21 cellular contexts compared by ENCODE assay signal in genomic region chr21:42384184-42384583, GRCh38. TPM values are rescaled to one million over a fixed set of nuclear protein-coding genes. Genes with fewer than 3 reads are reported as not detected.
DNase-seq lines count a peak whose midpoint lies in the region; ATAC-seq and TF ChIP-seq lines count a peak whose summit lies in the region.
"Had no signal": no experiment of that assay in that cellular context is flagged by ENCODE, and none has a peak within 500 bp of the region (broad histone marks: within the 10 kb centered on the region; RNA-seq: fewer than 3 reads in every experiment).

No MANE protein-coding gene starts in this region.

- 56 to 85% (median 69%) methylated on average over 4 of the region's 4 CpGs for WGBS in spleen, 5 donors
- WGBS in right cardiac atrium: 48% methylated on average over 4 of the region's 4 CpGs

- TF ChIP-seq POLR2A in spleen (IDR thresholded peaks at IDR 0.05): no peak

- H3F3A ChIP-seq in Loucy (ENCODE audit: low read depth): no peaks in the 10 kb centered on the region

- H3K9me2 ChIP-seq in Loucy (replicated peaks; ENCODE audit: low read depth, low read length): no peaks in the 10 kb centered on the region
- H3K9me2 ChIP-seq: SK-N-SH had no signal

- intact Hi-C loops in spleen (cut with DNase I; ENCODE audit: low total_unique reads) (loop anchor here (10.0 kb wide), 1 partner anchor 61 kb away; no protein-coding TSS in a partner anchor), right cardiac atrium (cut with DNase I) (no loop called here)

- H3K9me3 Mint-ChIP-seq in T-helper 2 cell treated with Interferon-gamma antibody and Interleukin-4, amounts not matched to agents 5 μg/mL and 100 μg/mL, for 36 hours: peaks cover 20% of the 10 kb centered on the region

- no peak for DNase-seq in T-helper 2 cell treated with Interferon-gamma antibody and Interleukin-4, amounts not matched to agents 5 μg/mL and 100 μg/mL, for 36 hours (ENCODE audit: low spot score)
- no peak for DNase-seq in T-helper 2 cell
- no peak for DNase-seq in T-helper 17 cell
- DNase-seq in spleen: peak; percentile 28
- DNase-seq in NCI-H526 (lab: John Stamatoyannopoulos, UW): no peak
- DNase-seq in right cardiac atrium: no peak
- DNase-seq: activated naive CD8-positive, alpha-beta T cell treated with anti-CD3 and anti-CD28 coated beads, Interleukin-2, amount 10 ng/mL, durations not matched to agents 7 days and 5 days; activated T-cell treated with anti-CD3 and anti-CD28 coated beads, Interleukin-2, amount 50 U/mL, for 4 hours; CD8-positive, alpha-beta T cell; EL; esophagus squamous epithelium; natural killer cell; NCI-H526 treated with DMSO at 0.1 percent for 48 hours; SK-N-SH; stimulated activated naive CD8-positive, alpha-beta T cell treated with anti-CD3 and anti-CD28 coated beads, Interleukin-15, Interleukin-2, amounts not matched to agents 100 U/mL and 50 U/mL, for 24 hours had no signal

- H3K36me3 ChIP-seq in Loucy (ENCODE audit: insufficient read depth, low read length) (no peaks in the 10 kb centered on the region), spleen (no peaks in the 10 kb centered on the region)
- H3K36me3 ChIP-seq: esophagus squamous epithelium had no signal

- H3K4me1 Mint-ChIP-seq in T-helper 2 cell treated with Interferon-gamma antibody and Interleukin-4, amounts not matched to agents 5 μg/mL and 100 μg/mL, for 36 hours (ENCODE audit: low read depth): peaks cover 51% of the 10 kb centered on the region
- H3K4me1 Mint-ChIP-seq in T-helper 17 cell: peaks cover 25% of the 10 kb centered on the region

- H2AFZ ChIP-seq in Loucy (ENCODE audit: low read length): no peak overlapping the region

- H3K4me3 ChIP-seq in Loucy (ENCODE audit: low read length, poor library complexity, severe bottlenecking): no peak overlapping the region
- H3K4me3 ChIP-seq in spleen: no peak overlapping the region
- no peak overlapping the region for H3K4me3 ChIP-seq in right cardiac atrium (ENCODE audit: low read length)
- H3K4me3 ChIP-seq: esophagus squamous epithelium had no signal

- no peak overlapping the region for H3K4me2 ChIP-seq in Loucy (ENCODE audit: low read depth, low read length, poor library complexity, severe bottlenecking)
- H3K4me2 ChIP-seq: SK-N-SH had no signal

- H3K4me1 ChIP-seq in Loucy (ENCODE audit: insufficient read depth, low read length, poor library complexity, severe bottlenecking) (peaks cover 44% of the 10 kb centered on the region), spleen (peaks cover 0 to 51% (median 5%) of the 10 kb centered on the region in 6 donors), right cardiac atrium (ENCODE audit: control insufficient read depth, insufficient read depth, low read length) (no peaks in the 10 kb centered on the region)
- H3K4me1 ChIP-seq: esophagus squamous epithelium had no signal

- H3K27me3 Mint-ChIP-seq in T-helper 2 cell treated with Interferon-gamma antibody and Interleukin-4, amounts not matched to agents 5 μg/mL and 100 μg/mL, for 36 hours (ENCODE audit: low read depth): no peaks in the 10 kb centered on the region
- H3K27me3 Mint-ChIP-seq in T-helper 17 cell: no peaks in the 10 kb centered on the region
- H3K27me3 Mint-ChIP-seq: activated naive CD8-positive, alpha-beta T cell treated with anti-CD3 and anti-CD28 coated beads, Interleukin-2, amount 10 ng/mL, durations not matched to agents 7 days and 5 days had no signal

- no peaks in the 10 kb centered on the region for H3K79me2 ChIP-seq in Loucy (ENCODE audit: insufficient read depth, low read length)

- ATAC-seq in T-helper 17 cell (no peak), HG02571 (IDR thresholded peaks at IDR 0.05; ENCODE audit: unreplicated experiment) (no peak), right cardiac atrium (no peak)
- ATAC-seq: activated T-cell treated with anti-CD3 and anti-CD28 coated beads, Interleukin-2, amount 50 U/mL, for 4 hours; CD8-positive, alpha-beta T cell; natural killer cell; stimulated activated naive CD8-positive, alpha-beta T cell treated with anti-CD3 and anti-CD28 coated beads, Interleukin-15, Interleukin-2, amounts not matched to agents 100 U/mL and 50 U/mL, for 24 hours had no signal

- no peaks in the 10 kb centered on the region for H3K27me3 ChIP-seq in Loucy (ENCODE audit: insufficient read depth, low read length, poor library complexity, severe bottlenecking)
- H3K27me3 ChIP-seq in spleen (replicated peaks in 1 of 7): no peaks in the 10 kb centered on the region
- H3K27me3 ChIP-seq in right cardiac atrium (ENCODE audit: control insufficient read depth, insufficient read depth): no peaks in the 10 kb centered on the region

- no peaks in the 10 kb centered on the region for H4K20me1 ChIP-seq in Loucy (ENCODE audit: insufficient read depth, low read length, poor library complexity, severe bottlenecking)

- TF ChIP-seq CTCF in Loucy (conservative IDR thresholded peaks at IDR 0.05; ENCODE audit: low read length) (0 out of 2 replicates have a peak, but pooled peaks have one; percentile 10), spleen (IDR thresholded peaks at IDR 0.05 in 8 of 11, conservative IDR thresholded peaks at IDR 0.05 in 3 of 11) (no peak)

- H3K9ac ChIP-seq in Loucy (ENCODE audit: low read depth, low read length, poor library complexity, severe bottlenecking): no peak overlapping the region
- H3K9ac ChIP-seq: SK-N-SH had no signal

- no peak overlapping the region for H3K4me3 Mint-ChIP-seq in T-helper 2 cell treated with Interferon-gamma antibody and Interleukin-4, amounts not matched to agents 5 μg/mL and 100 μg/mL, for 36 hours
- no peak overlapping the region for H3K4me3 Mint-ChIP-seq in T-helper 17 cell
- H3K4me3 Mint-ChIP-seq: activated naive CD8-positive, alpha-beta T cell treated with anti-CD3 and anti-CD28 coated beads, Interleukin-2, amount 10 ng/mL, durations not matched to agents 7 days and 5 days; activated T-cell treated with anti-CD3 and anti-CD28 coated beads, Interleukin-2, amount 50 U/mL, for 4 hours; CD8-positive, alpha-beta T cell; natural killer cell had no signal

- H3K27ac ChIP-seq in spleen (peak overlapping the region in 2 of 8 donors; percentile 44 to 73), right cardiac atrium (ENCODE audit: low read length) (no peak overlapping the region)
- H3K27ac ChIP-seq: esophagus squamous epithelium, HL-60 had no signal

- H3K36me3 Mint-ChIP-seq in T-helper 2 cell treated with Interferon-gamma antibody and Interleukin-4, amounts not matched to agents 5 μg/mL and 100 μg/mL, for 36 hours (ENCODE audit: low read depth): peaks cover 26% of the 10 kb centered on the region
- H3K36me3 Mint-ChIP-seq in T-helper 17 cell (ENCODE audit: low read depth): peaks cover 6% of the 10 kb centered on the region

- H3K27ac Mint-ChIP-seq in T-helper 2 cell treated with Interferon-gamma antibody and Interleukin-4, amounts not matched to agents 5 μg/mL and 100 μg/mL, for 36 hours: peak overlapping the region; percentile 21
- H3K27ac Mint-ChIP-seq in T-helper 17 cell: peak overlapping the region; percentile 45
- H3K27ac Mint-ChIP-seq: activated naive CD8-positive, alpha-beta T cell treated with anti-CD3 and anti-CD28 coated beads, Interleukin-2, amount 10 ng/mL, durations not matched to agents 7 days and 5 days; natural killer cell had no signal

- H3K9me3 ChIP-seq in Loucy (ENCODE audit: insufficient read depth, low read depth, low read length) (peaks cover 14% of the 10 kb centered on the region; the same call in 1 of the 2 replicates), T-helper 17 cell (ENCODE audit: control insufficient read depth, low read length, poor library complexity, severe bottlenecking) (no peaks in the 10 kb centered on the region), spleen (peaks cover 3 to 22% (median 16%) of the 10 kb centered on the region in 8 donors), right cardiac atrium (ENCODE audit: control insufficient read depth, low read length) (peaks cover 2% of the 10 kb centered on the region)
- H3K9me3 ChIP-seq: esophagus squamous epithelium, SK-N-SH had no signal

RNA-seq across cellular contexts. Expression of gene TMPRSS3, which starts 11.7 kb away (rescaled TPM):
- total RNA-seq in T-helper 17 cell (1 to 10 TPM; 2.8 to 4.5 TPM), spleen (1 to 10 TPM in 2 of 7 donors, under 1 TPM in 4, not detected in 1; 0.51 to 6.0 (median 0.78) TPM), right cardiac atrium (not detected)
- polyA plus RNA-seq in spleen (under 1 TPM; 0.22 to 0.32 (median 0.24) TPM), right cardiac atrium (not detected)
- total RNA-seq: lung microvascular endothelial cell had no signal
- polyA plus RNA-seq: SK-N-SH had no signal

RNA-seq across cellular contexts. Expression of gene TFF1, which starts 17.8 kb away (rescaled TPM):
- not detected for total RNA-seq in T-helper 17 cell
- total RNA-seq in spleen: not detected
- not detected for polyA plus RNA-seq in spleen
- total RNA-seq in right cardiac atrium: not detected
- polyA plus RNA-seq in right cardiac atrium: not detected
- total RNA-seq: activated naive CD8-positive, alpha-beta T cell treated with anti-CD3 and anti-CD28 coated beads, Interleukin-2, amount 10 ng/mL, durations not matched to agents 7 days and 5 days; bronchial epithelial cell; CD8-positive, alpha-beta T cell; esophagus squamous epithelium; lung microvascular endothelial cell; natural killer cell had no signal
- polyA plus RNA-seq: SK-N-SH had no signal

RNA-seq across cellular contexts. Expression of gene UBASH3A, which starts 19.5 kb away (rescaled TPM):
- 10 to 100 TPM; 49.5 to 50.3 TPM for total RNA-seq in T-helper 17 cell
- total RNA-seq in spleen: 10 to 100 TPM in 5 of 7 donors, 1 to 10 TPM in 2; 7.2 to 16.3 (median 11.4) TPM
- polyA plus RNA-seq in spleen: 1 to 10 TPM; 2.6 to 4.2 (median 3.3) TPM
- under 1 TPM; 0.15 to 0.29 (median 0.25) TPM for total RNA-seq in right cardiac atrium
- 0.07 TPM for polyA plus RNA-seq in right cardiac atrium
- total RNA-seq: bronchial epithelial cell, lung microvascular endothelial cell had no signal
- polyA plus RNA-seq: SK-N-SH had no signal

RNA-seq across cellular contexts. Expression of gene TFF2, which starts 33.4 kb away (rescaled TPM):
- total RNA-seq in T-helper 17 cell (not detected), spleen (not detected), right cardiac atrium (not detected)
- polyA plus RNA-seq in spleen (under 1 TPM in 1 of 3 donors, not detected in 2; 0.14 TPM), right cardiac atrium (not detected)
- total RNA-seq: activated naive CD8-positive, alpha-beta T cell treated with anti-CD3 and anti-CD28 coated beads, Interleukin-2, amount 10 ng/mL, durations not matched to agents 7 days and 5 days; activated T-cell treated with anti-CD3 and anti-CD28 coated beads, Interleukin-2, amount 50 U/mL, for 4 hours; bronchial epithelial cell; CD8-positive, alpha-beta T cell; lung microvascular endothelial cell; natural killer cell; ureter had no signal
- polyA plus RNA-seq: SK-N-SH had no signal

Comparison
In these comparisons a context has a peak if more than half of its experiments do, and no peak if none do; other contexts are left out.
1. RNA of gene UBASH3A, which starts 19.5 kb away (total RNA-seq): 49.5 to 50.3 TPM in T-helper 17 cell and 7.2 to 16.3 TPM in spleen; 0.15 to 0.29 TPM in right cardiac atrium; every median in the first group is over 4 times any median in the second.